12 cellular contexts compared by ENCODE assay signal in genomic region chr20:4810446-4811019, GRCh38. TPM values are rescaled to one million over a fixed set of nuclear protein-coding genes. Genes with fewer than 3 reads are reported as not detected.
DNase-seq lines count a peak whose midpoint lies in the region; ATAC-seq and TF ChIP-seq lines count a peak whose summit lies in the region.
"Had no signal": no experiment of that assay in that cellular context is flagged by ENCODE, and none has a peak within 500 bp of the region (broad histone marks: within the 10 kb centered on the region; RNA-seq: fewer than 3 reads in every experiment).

No MANE protein-coding gene starts in this region.

- peaks cover 64% of the 10 kb centered on the region for H3K4me1 ChIP-seq in CD4-positive, CD25-positive, alpha-beta regulatory T cell (ENCODE audit: control insufficient read depth, insufficient read depth, low read length, poor library complexity, severe bottlenecking)
- no peaks in the 10 kb centered on the region for H3K4me1 ChIP-seq in HEK293 (ENCODE audit: control insufficient read depth, insufficient read depth, low read length)

- H3K27ac ChIP-seq in CD4-positive, CD25-positive, alpha-beta regulatory T cell (ENCODE audit: insufficient read depth, low read length, poor library complexity, severe bottlenecking), result peak overlapping the region; percentile 96
- no peak overlapping the region for H3K27ac ChIP-seq in HEK293 (ENCODE audit: extremely low read depth, low read depth, low read length)
- H3K27ac ChIP-seq: brain microvascular endothelial cell had no signal

- H3K36me3 ChIP-seq in CD4-positive, CD25-positive, alpha-beta regulatory T cell (ENCODE audit: control insufficient read depth, insufficient read depth, low read length), result no peaks in the 10 kb centered on the region
- H3K36me3 ChIP-seq in HEK293 (ENCODE audit: control insufficient read depth in 2 of 2, insufficient read depth in 1 of 2, low read length in 2 of 2), result no peaks in the 10 kb centered on the region
- H3K36me3 ChIP-seq: brain microvascular endothelial cell had no signal

- peak overlapping the region in 3 of 4 donors; percentile 8 to 86 (median 38) for H3K4me3 Mint-ChIP-seq in CD4-positive, CD25-positive, alpha-beta regulatory T cell
- H3K4me3 Mint-ChIP-seq in activated naive CD8-positive, alpha-beta T cell treated with anti-CD3 and anti-CD28 coated beads, Interleukin-2, amount 50 U/mL, for 24 hours, result no peak overlapping the region
- no peak overlapping the region for H3K4me3 Mint-ChIP-seq in natural killer cell

- no peaks in the 10 kb centered on the region for H3K9me3 ChIP-seq in CD4-positive, CD25-positive, alpha-beta regulatory T cell (ENCODE audit: control insufficient read depth in 2 of 2, low read length in 2 of 2)
- no peaks in the 10 kb centered on the region for H3K9me3 ChIP-seq in HEK293 (ENCODE audit: control insufficient read depth, insufficient read depth, low read depth, low read length)

- H3K4me1 Mint-ChIP-seq in CD4-positive, CD25-positive, alpha-beta regulatory T cell, result peaks cover 22 to 81% (median 54%) of the 10 kb centered on the region in 4 donors
- peaks cover 82% of the 10 kb centered on the region for H3K4me1 Mint-ChIP-seq in activated naive CD8-positive, alpha-beta T cell treated with anti-CD3 and anti-CD28 coated beads, Interleukin-2, amount 50 U/mL, for 24 hours
- peaks cover 46 to 57% of the 10 kb centered on the region in 2 donors for H3K4me1 Mint-ChIP-seq in natural killer cell

- intact Hi-C loops in natural killer cell (cut with micrococcal nuclease), result loop anchor here (5.0 kb wide), 1 partner anchor 307 kb away; the partner anchor contains the start of gene PCNA

- ATAC-seq in CD4-positive, CD25-positive, alpha-beta regulatory T cell (ENCODE audit: low read depth in 2 of 2), result no peak
- no peak for ATAC-seq in activated naive CD8-positive, alpha-beta T cell treated with anti-CD3 and anti-CD28 coated beads, Interleukin-2, amount 50 U/mL, for 24 hours
- ATAC-seq in natural killer cell, result no peak

- no peak overlapping the region for H3K4me3 ChIP-seq in CD4-positive, CD25-positive, alpha-beta regulatory T cell (ENCODE audit: low read depth, low read length)
- H3K4me3 ChIP-seq in HEK293 (ENCODE audit: low read depth, low read length), result no peak overlapping the region

- no peaks in the 10 kb centered on the region for H3K27me3 Mint-ChIP-seq in CD4-positive, CD25-positive, alpha-beta regulatory T cell
- H3K27me3 Mint-ChIP-seq in activated naive CD8-positive, alpha-beta T cell treated with anti-CD3 and anti-CD28 coated beads, Interleukin-2, amount 50 U/mL, for 24 hours, result no peaks in the 10 kb centered on the region
- no peaks in the 10 kb centered on the region for H3K27me3 Mint-ChIP-seq in natural killer cell (ENCODE audit: low read depth in 2 of 2)

- POLR2A ChIA-PET in HEK293 (lab: Yijun Ruan, JAX), result no interaction called here

- TF ChIP-seq CTCF in HEK293 (tag by site-specific recombination; IDR thresholded peaks at IDR 0.05) (no peak), natural killer cell (IDR thresholded peaks at IDR 0.05) (no peak)

- DNase-seq in CD4-positive, CD25-positive, alpha-beta regulatory T cell, result no peak
- DNase-seq in activated naive CD8-positive, alpha-beta T cell treated with anti-CD3 and anti-CD28 coated beads, Interleukin-2, amount 50 U/mL, for 24 hours, result no peak
- no peak for DNase-seq in natural killer cell
- DNase-seq in SKM-1 (lab: John Stamatoyannopoulos, UW; ENCODE audit: unreplicated experiment), result no peak
- no peak for DNase-seq in SHP77 treated with DMSO at 0.1 percent for 48 hours (lab: John Stamatoyannopoulos, UW)
- DNase-seq in 8988T, result no peak
- DNase-seq: brain microvascular endothelial cell; IMR-90; NCI-H1436 treated with DMSO at 0.1 percent for 48 hours; NCI-H510A treated with DMSO at 0.1 percent for 48 hours; stimulated activated CD4-positive, alpha-beta T cell treated with anti-CD3 and anti-CD28 coated beads, Interleukin-2, amount 100 ng/mL, for 48 hours had no signal

- H3K27me3 ChIP-seq in CD4-positive, CD25-positive, alpha-beta regulatory T cell (ENCODE audit: control insufficient read depth, insufficient read depth, low read length), result no peaks in the 10 kb centered on the region
- H3K27me3 ChIP-seq: brain microvascular endothelial cell had no signal

- peak overlapping the region in 2 of 3 donors; percentile 98 to 99 for H3K27ac Mint-ChIP-seq in CD4-positive, CD25-positive, alpha-beta regulatory T cell
- peak overlapping the region; percentile 56 for H3K27ac Mint-ChIP-seq in activated naive CD8-positive, alpha-beta T cell treated with anti-CD3 and anti-CD28 coated beads, Interleukin-2, amount 50 U/mL, for 24 hours
- peak overlapping the region; percentile 99 to 100 for H3K27ac Mint-ChIP-seq in natural killer cell

- H3K9me3 Mint-ChIP-seq in CD4-positive, CD25-positive, alpha-beta regulatory T cell, result no peaks in the 10 kb centered on the region
- H3K9me3 Mint-ChIP-seq in activated naive CD8-positive, alpha-beta T cell treated with anti-CD3 and anti-CD28 coated beads, Interleukin-2, amount 50 U/mL, for 24 hours, result no peaks in the 10 kb centered on the region
- no peaks in the 10 kb centered on the region for H3K9me3 Mint-ChIP-seq in natural killer cell

- peaks cover 11% of the 10 kb centered on the region for H3K36me3 Mint-ChIP-seq in CD4-positive, CD25-positive, alpha-beta regulatory T cell
- H3K36me3 Mint-ChIP-seq in activated naive CD8-positive, alpha-beta T cell treated with anti-CD3 and anti-CD28 coated beads, Interleukin-2, amount 50 U/mL, for 24 hours (ENCODE audit: low read depth), result peaks cover 24% of the 10 kb centered on the region
- no peaks in the 10 kb centered on the region for H3K36me3 Mint-ChIP-seq in natural killer cell

- CTCF ChIA-PET in HEK293 (lab: Yijun Ruan, JAX), result interaction anchor here (1.2 kb wide), 1 partner anchor 102 kb away, joined by 3 read pairs; no protein-coding TSS in a partner anchor

TF ChIP-seq in HEK293, 187 proteins besides CTCF, POLR2A, EP300 and RAD21:
- TF ChIP-seq ZNF404 (tag by site-specific recombination; IDR thresholded peaks at IDR 0.05), result no peak
- TF ChIP-seq ZNF341 (tag by site-specific recombination; IDR thresholded peaks at IDR 0.05; ENCODE audit: low read depth), result no peak
- TF ChIP-seq ZNF350 (tag by site-specific recombination; IDR thresholded peaks at IDR 0.05), result no peak
- TF ChIP-seq ZNF561 (tag by site-specific recombination; IDR thresholded peaks at IDR 0.05; ENCODE audit: borderline replicate concordance), result no peak
- no peak for TF ChIP-seq ZNF157 (tag by site-specific recombination; IDR thresholded peaks at IDR 0.05)
- TF ChIP-seq ZNF792 (tag by site-specific recombination; IDR thresholded peaks at IDR 0.05), result no peak
- no peak for TF ChIP-seq ZSCAN30 (tag by site-specific recombination; IDR thresholded peaks at IDR 0.05)
- peak; percentile 38 for TF ChIP-seq ZIC2 (tag by site-specific recombination; IDR thresholded peaks at IDR 0.05)

RNA-seq across cellular contexts. Expression of gene RASSF2, which starts 12.9 kb away (rescaled TPM):
- 33.9 TPM for total RNA-seq in CD4-positive, CD25-positive, alpha-beta regulatory T cell
- 10 to 100 TPM; 20.9 to 33.0 (median 29.1) TPM for polyA plus RNA-seq in CD4-positive, CD25-positive, alpha-beta regulatory T cell
- 10 to 100 TPM; 14.1 to 39.0 (median 16.3) TPM for total RNA-seq in natural killer cell

Comparison
In these comparisons a context has a peak if more than half of its experiments do, and no peak if none do; other contexts are left out.
1. H3K4me3 Mint-ChIP-seq: peak in CD4-positive, CD25-positive, alpha-beta regulatory T cell (3 of 4); none in activated naive CD8-positive, alpha-beta T cell treated with anti-CD3 and anti-CD28 coated beads, Interleukin-2, amount 50 U/mL, for 24 hours (single experiment) and natural killer cell (single experiment).
2. Peak in every context shown above with its lines, with median percentiles within 50 percentile points of each other: H3K27ac Mint-ChIP-seq.